Comparison of ENCODE assay signal across 8 cellular contexts in genomic region chr14:55026441-55026792, GRCh38. TPM values are rescaled to one million over a fixed set of nuclear protein-coding genes. Genes with fewer than 3 reads are reported as not detected.
DNase-seq lines count a peak whose midpoint lies in the region; ATAC-seq and TF ChIP-seq lines count a peak whose summit lies in the region.

No MANE protein-coding gene starts in this region.

- H3K36me3 ChIP-seq in SJSA1 (peaks cover 31% of the 10 kb centered on the region), gastrocnemius medialis (no peaks in the 10 kb centered on the region)

- intact Hi-C loops in gastrocnemius medialis (cut with DNase I; ENCODE audit: low total_unique reads), result loop anchor here (10.0 kb wide), 1 partner anchor 122 kb away; the partner anchor contains the start of gene GCH1

- no peaks in the 10 kb centered on the region for H3K9me3 ChIP-seq in SJSA1 (replicated peaks)
- no peaks in the 10 kb centered on the region for H3K9me3 ChIP-seq in gastrocnemius medialis

- H3K27me3 ChIP-seq in SJSA1 (replicated peaks), result no peaks in the 10 kb centered on the region
- H3K27me3 ChIP-seq in gastrocnemius medialis, result no peaks in the 10 kb centered on the region

- TF ChIP-seq POLR2A in gastrocnemius medialis (IDR thresholded peaks at IDR 0.05), result no peak

- H3K27ac ChIP-seq in SJSA1 (peak overlapping the region; percentile 76), gastrocnemius medialis (peak overlapping the region; percentile 84 to 94 (median 88))

- ATAC-seq in gastrocnemius medialis (no peak), GM18867 (IDR thresholded peaks at IDR 0.05; ENCODE audit: unreplicated experiment) (no peak), GM21515 (IDR thresholded peaks at IDR 0.05; ENCODE audit: unreplicated experiment) (no peak)

- H3K4me1 ChIP-seq in SJSA1 (replicated peaks) (peaks cover 22% of the 10 kb centered on the region), gastrocnemius medialis (peaks cover 25 to 28% of the 10 kb centered on the region in 2 donors)

- no peak for DNase-seq in GM12865 (ENCODE audit: low read depth)
- DNase-seq in SJSA1 (ENCODE audit: low read depth in 1 of 2, low spot score in 2 of 2), result no peak
- no peak for DNase-seq in fibroblast of the aortic adventitia (ENCODE audit: low read depth)
- no peak for DNase-seq in gastrocnemius medialis
- DNase-seq in stimulated activated CD4-positive, alpha-beta T cell treated with anti-CD3 and anti-CD28 coated beads, Interleukin-4, amount 100 ng/mL, for 4 hours, result no peak
- no peak for DNase-seq in cerebellar cortex (ENCODE audit: low spot score)

- H3K4me3 ChIP-seq in GM12865 (ENCODE audit: low read depth, low read length) (peak overlapping the region; percentile 81), SJSA1 (peak overlapping the region; percentile 65), fibroblast of the aortic adventitia (ENCODE audit: low read depth, low read length) (peak overlapping the region; percentile 96), gastrocnemius medialis (peak overlapping the region; percentile 75 to 85 (median 80))

- TF ChIP-seq CTCF in GM12865 (IDR thresholded peaks at IDR 0.05; ENCODE audit: insufficient read depth, low read depth, low read length, missing control alignments) (no peak), fibroblast of the aortic adventitia (IDR thresholded peaks at IDR 0.05; ENCODE audit: insufficient read depth, low read length) (no peak), gastrocnemius medialis (IDR thresholded peaks at IDR 0.05 in 4 of 5, conservative IDR thresholded peaks at IDR 0.05 in 1 of 5) (no peak)

- in situ Hi-C loops in gastrocnemius medialis (cut with MboI; ENCODE audit: low sequenced_read_pairs in 4 of 4), result no loop called here

RNA-seq across cellular contexts. Expression of gene WDHD1, which starts 0.5 kb away (rescaled TPM):
- 21.2 and 23.7 TPM in 2 replicates for total RNA-seq in SJSA1 (2014; rRNA removed; shearing (Covaris generic))
- 9.3 and 27.0 TPM in 2 replicates for total RNA-seq in fibroblast of the aortic adventitia (ENCODE audit: low replicate concordance)
- total RNA-seq in gastrocnemius medialis, result 1 to 10 TPM in 2 of 4 donors, under 1 TPM in 2; 0.72 to 1.2 (median 1.0) TPM

RNA-seq across cellular contexts. Expression of gene SOCS4, which starts 0.6 kb away (rescaled TPM):
- total RNA-seq in SJSA1 (2014; rRNA removed; shearing (Covaris generic)), result 25.0 and 32.6 TPM in 2 replicates
- total RNA-seq in fibroblast of the aortic adventitia (ENCODE audit: low replicate concordance), result 11.6 and 25.0 TPM in 2 replicates
- total RNA-seq in gastrocnemius medialis, result 10 to 100 TPM in 3 of 4 donors, 1 to 10 TPM in 1; 9.7 to 19.3 (median 14.3) TPM

RNA-seq across cellular contexts. Expression of gene MAPK1IP1L, which starts 25.0 kb away (rescaled TPM):
- 20.4 and 74.8 TPM in 2 replicates for total RNA-seq in SJSA1 (2014; rRNA removed; shearing (Covaris generic))
- total RNA-seq in fibroblast of the aortic adventitia (ENCODE audit: low replicate concordance) (16.2 and 71.8 TPM in 2 replicates), gastrocnemius medialis (10 to 100 TPM; 49.9 to 91.4 (median 68.0) TPM)
